17 cellular contexts compared by ENCODE assay signal in genomic region chr10:118737594-118738302, GRCh38. TPM values are rescaled to one million over a fixed set of nuclear protein-coding genes. Genes with fewer than 3 reads are reported as not detected.
DNase-seq lines count a peak whose midpoint lies in the region; ATAC-seq and TF ChIP-seq lines count a peak whose summit lies in the region.
"Had no signal": no experiment of that assay in that cellular context is flagged by ENCODE, and none has a peak within 500 bp of the region (broad histone marks: within the 10 kb centered on the region; RNA-seq: fewer than 3 reads in every experiment).

No MANE protein-coding gene starts in this region.

- no peaks in the 10 kb centered on the region for H3F3A ChIP-seq in OCI-LY1 (ENCODE audit: insufficient read depth, low read length)

- TF ChIP-seq CTCF in OCI-LY1 (IDR thresholded peaks at IDR 0.05; ENCODE audit: low read length): no peak
- no peak for TF ChIP-seq CTCF in mucosa of descending colon (IDR thresholded peaks at IDR 0.05)
- TF ChIP-seq CTCF in GM20000 (IDR thresholded peaks at IDR 0.05; ENCODE audit: extremely low read depth, missing control alignments): no peak
- TF ChIP-seq CTCF in HFFc6 (IDR thresholded peaks at IDR 0.05): no peak

- H3K9me3 Mint-ChIP-seq in HFFc6: no peaks in the 10 kb centered on the region
- H3K9me3 Mint-ChIP-seq: activated naive CD4-positive, alpha-beta T cell treated with anti-CD3 and anti-CD28 coated beads, Interleukin-2, amount 50 U/mL, for 24 hours; effector memory CD8-positive, alpha-beta T cell; type B pancreatic cell had no signal

- peaks cover 93% of the 10 kb centered on the region for H3K79me2 ChIP-seq in OCI-LY1 (ENCODE audit: insufficient read depth, low read length)

- H3K27ac ChIP-seq in OCI-LY1 (ENCODE audit: low read depth, low read length, poor library complexity, severe bottlenecking): peak overlapping the region; percentile 87
- H3K27ac ChIP-seq: BLaER1, right lobe of liver, RWPE1 had no signal

- peak overlapping the region; percentile 26; the same call in 1 of the 2 replicates for H3K9ac ChIP-seq in OCI-LY1 (ENCODE audit: low read length)
- H3K9ac ChIP-seq: BLaER1 had no signal

- no peak overlapping the region for H3K27ac Mint-ChIP-seq in HFFc6
- H3K27ac Mint-ChIP-seq: activated naive CD4-positive, alpha-beta T cell treated with anti-CD3 and anti-CD28 coated beads, Interleukin-2, amount 50 U/mL, for 24 hours had no signal

- peak overlapping the region; percentile 54 for H3K4me2 ChIP-seq in OCI-LY1 (ENCODE audit: low read length)
- H3K4me2 ChIP-seq: BLaER1 had no signal

- H3K4me1 ChIP-seq in OCI-LY1 (ENCODE audit: insufficient read depth, low read length, severe bottlenecking) (peaks cover 84% of the 10 kb centered on the region), mucosa of descending colon (ENCODE audit: low read depth) (peaks cover 37% of the 10 kb centered on the region)

- peaks cover 36% of the 10 kb centered on the region for H3K4me1 Mint-ChIP-seq in HFFc6 (ENCODE audit: low read depth)

- no peaks in the 10 kb centered on the region for H3K27me3 ChIP-seq in OCI-LY1 (ENCODE audit: insufficient read depth, low read length)
- H3K27me3 ChIP-seq: BLaER1, right lobe of liver had no signal

- no peaks in the 10 kb centered on the region for H3K36me3 ChIP-seq in OCI-LY1 (ENCODE audit: insufficient read depth, low read length)
- no peaks in the 10 kb centered on the region for H3K36me3 ChIP-seq in mucosa of descending colon (ENCODE audit: low read depth)
- H3K36me3 ChIP-seq: right lobe of liver had no signal

- H3K9me3 ChIP-seq in OCI-LY1 (ENCODE audit: low read length): no peaks in the 10 kb centered on the region
- no peaks in the 10 kb centered on the region for H3K9me3 ChIP-seq in mucosa of descending colon
- H3K9me3 ChIP-seq: right lobe of liver had no signal

- H4K20me1 ChIP-seq in OCI-LY1 (ENCODE audit: insufficient read depth, low read length): no peaks in the 10 kb centered on the region

- H3K4me3 ChIP-seq in OCI-LY1 (ENCODE audit: low read depth, low read length, poor library complexity, severe bottlenecking) (peak overlapping the region; percentile 20), mucosa of descending colon (no peak overlapping the region)
- H3K4me3 ChIP-seq: BLaER1, right lobe of liver had no signal

- intact Hi-C loops in mucosa of descending colon (cut with DNase I, micrococcal nuclease): no loop called here

- peak; percentile 22 for DNase-seq in NOMO-1 treated with DMSO at 0.1 percent for 48 hours (lab: John Stamatoyannopoulos, UW; ENCODE audit: unreplicated experiment)
- no peak for DNase-seq in NOMO-1 treated with dmso at 0.1 percent for 144 hours (lab: John Stamatoyannopoulos, UW; ENCODE audit: unreplicated experiment)
- peak in 1 of 3 donors; percentile 60 for DNase-seq in mucosa of descending colon
- DNase-seq in GM20000 (ENCODE audit: low spot score): no peak
- no peak for DNase-seq in HFFc6
- DNase-seq: effector memory CD8-positive, alpha-beta T cell; NCI-H146; right lobe of liver; stimulated activated naive CD4-positive, alpha-beta T cell treated with Interleukin-2 at 50 U/mL for 16 hours; T1000 had no signal

- no peaks in the 10 kb centered on the region for H3K9me2 ChIP-seq in OCI-LY1 (ENCODE audit: low read depth, low read length)

- peak; percentile 79 for ATAC-seq in mucosa of descending colon
- ATAC-seq in HG03520 (IDR thresholded peaks at IDR 0.05; ENCODE audit: unreplicated experiment): no peak
- no peak for ATAC-seq in HG02642 (IDR thresholded peaks at IDR 0.05; ENCODE audit: poor library complexity, unreplicated experiment)
- ATAC-seq: effector memory CD8-positive, alpha-beta T cell had no signal

- H2AFZ ChIP-seq in OCI-LY1 (ENCODE audit: low read length): no peak overlapping the region

- H3K4me3 Mint-ChIP-seq in HFFc6: no peak overlapping the region
- H3K4me3 Mint-ChIP-seq: activated naive CD4-positive, alpha-beta T cell treated with anti-CD3 and anti-CD28 coated beads, Interleukin-2, amount 50 U/mL, for 24 hours; effector memory CD8-positive, alpha-beta T cell; type B pancreatic cell had no signal

- no peaks in the 10 kb centered on the region for H3K36me3 Mint-ChIP-seq in HFFc6 (ENCODE audit: low read depth)

- H3K27me3 Mint-ChIP-seq in HFFc6 (ENCODE audit: insufficient read depth): no peaks in the 10 kb centered on the region
- H3K27me3 Mint-ChIP-seq: activated naive CD4-positive, alpha-beta T cell treated with anti-CD3 and anti-CD28 coated beads, Interleukin-2, amount 50 U/mL, for 24 hours; effector memory CD8-positive, alpha-beta T cell; type B pancreatic cell had no signal

RNA-seq across cellular contexts. Expression of gene CACUL1, which starts 17.0 kb away (rescaled TPM):
- 10 to 100 TPM; 39.2 to 54.0 (median 40.0) TPM for total RNA-seq in mucosa of descending colon
- 10 to 100 TPM; 31.5 to 34.0 (median 32.7) TPM for total RNA-seq in HFFc6 (2021; fragmentation: NEBNext Ultra II Directional; extraction: Animal tissue kit (Norgen Biotek cat#: 25700))
